In the genomic region with DNA sequence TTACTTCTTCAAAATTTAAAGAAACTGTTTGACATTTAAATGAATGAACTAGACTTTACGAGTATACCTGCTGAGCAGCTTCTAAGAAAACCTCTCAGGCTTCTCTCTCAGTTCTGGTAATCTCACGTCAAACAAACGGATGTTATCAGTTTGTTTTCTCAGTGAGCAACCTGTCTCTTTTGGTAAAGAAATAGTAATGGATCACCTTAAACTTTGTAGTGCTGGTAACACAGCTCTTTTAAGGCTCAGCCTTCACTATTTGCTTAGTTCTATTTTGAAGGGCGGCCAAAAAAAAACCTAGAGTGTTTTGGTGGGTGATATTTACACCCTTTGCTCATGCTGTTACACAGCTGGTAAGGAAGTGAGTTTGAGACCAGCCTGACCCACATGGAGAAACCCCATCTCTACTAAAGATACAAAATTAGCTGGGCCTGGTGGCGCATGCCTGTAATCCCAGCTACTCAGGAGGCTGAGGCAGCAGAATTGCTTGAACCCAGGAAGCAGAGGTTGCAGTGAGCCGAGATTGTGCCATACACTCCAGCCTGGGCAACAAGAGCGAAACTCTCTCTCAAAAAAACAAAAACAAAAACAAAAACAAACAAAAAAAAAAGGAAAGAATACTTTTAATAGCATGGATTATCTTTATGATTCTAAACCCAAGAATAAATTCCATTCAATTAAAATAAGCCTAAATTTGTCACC, we compare ENCODE assay signal across 26 cellular contexts. TPM values are rescaled to one million over a fixed set of nuclear protein-coding genes. Genes with fewer than 3 reads are reported as not detected.
A peak's percentile ranks its signal among the peaks of the same experiment; 100 is the strongest.
DNase-seq lines count a peak whose midpoint lies in the region; TF ChIP-seq lines count a peak whose summit lies in the region.
"Had no signal": no experiment of that assay in that cellular context is flagged by ENCODE, and none has a peak within 500 bp of the region (broad histone marks: within the 10 kb centered on the region; RNA-seq: fewer than 3 reads in every experiment).

No MANE protein-coding gene starts in this region.

- H3K14ac ChIP-seq in mesenchymal stem cell (ENCODE audit: low read length in 2 of 2) = no peak overlapping the region

- H2BK15ac ChIP-seq in mesenchymal stem cell (ENCODE audit: low read depth, poor library complexity, severe bottlenecking) = no peak overlapping the region

- H3K36me3 ChIP-seq in mesenchymal stem cell (ENCODE audit: control insufficient read depth in 1 of 2, insufficient read depth in 2 of 2, low read depth in 1 of 2, low read length in 2 of 2) (peaks cover 23 to 100% of the 10 kb centered on the region in 2 experiments), tibial artery (peaks cover 47 to 79% (median 75%) of the 10 kb centered on the region in 3 donors)
- H3K36me3 ChIP-seq: adrenal gland, breast epithelium, WERI-Rb-1 had no signal

- H3K4me2 ChIP-seq in mesenchymal stem cell (ENCODE audit: low read length, poor library complexity, severe bottlenecking) = peak overlapping the region; percentile 25

- H3K4me1 ChIP-seq in mesenchymal stem cell (ENCODE audit: control insufficient read depth, insufficient read depth, low read depth, low read length) (peaks cover 12% of the 10 kb centered on the region), tibial artery (peaks cover 0 to 95% (median 11%) of the 10 kb centered on the region in 4 donors)
- H3K4me1 ChIP-seq: adrenal gland, breast epithelium had no signal

- 90% methylated on average over 3 of the region's 7 CpGs for WGBS in mesenchymal stem cell

- H3K9me3 ChIP-seq in mesenchymal stem cell (ENCODE audit: control insufficient read depth, low read length) (no peaks in the 10 kb centered on the region), tibial artery (no peaks in the 10 kb centered on the region)
- H3K9me3 ChIP-seq: adrenal gland, breast epithelium had no signal

- TF ChIP-seq CTCF in LNCaP clone FGC (IDR thresholded peaks at IDR 0.05; ENCODE audit: control insufficient read depth, extremely low read depth, insufficient read depth) = no peak
- no peak for TF ChIP-seq CTCF in choroid plexus epithelial cell (conservative IDR thresholded peaks at IDR 0.05; ENCODE audit: low read depth, low read length)
- no peak for TF ChIP-seq CTCF in tibial artery (IDR thresholded peaks at IDR 0.05)

- peak overlapping the region; percentile 58 for H3K27ac ChIP-seq in mesenchymal stem cell (ENCODE audit: low read length, poor library complexity, severe bottlenecking)
- peak overlapping the region; percentile 57 to 64 for H3K27ac ChIP-seq in tibial artery
- H3K27ac ChIP-seq: adrenal gland, breast epithelium, WERI-Rb-1 had no signal

- no peak overlapping the region for H2BK120ac ChIP-seq in mesenchymal stem cell (ENCODE audit: low read depth, low read length)

- H3K9ac ChIP-seq in mesenchymal stem cell (ENCODE audit: low read length) = peak overlapping the region; percentile 83

- no peak overlapping the region for H3K23ac ChIP-seq in mesenchymal stem cell (ENCODE audit: low read length in 2 of 2)

- H3K18ac ChIP-seq in mesenchymal stem cell (ENCODE audit: low read depth in 1 of 2, low read length in 2 of 2) = no peak overlapping the region

- no peak overlapping the region for H2AK5ac ChIP-seq in mesenchymal stem cell (ENCODE audit: low read length, severe bottlenecking)

- H3K4ac ChIP-seq in mesenchymal stem cell (ENCODE audit: low read depth in 1 of 2, low read length in 2 of 2) = no peak overlapping the region

- H2BK5ac ChIP-seq in mesenchymal stem cell (ENCODE audit: low read depth, low read length, poor library complexity, severe bottlenecking) = no peak overlapping the region

- no peak overlapping the region for H4K8ac ChIP-seq in mesenchymal stem cell (ENCODE audit: low read length)

- DNase-seq in LNCaP clone FGC (ENCODE audit: low read depth) = peak; percentile 53
- DNase-seq in choroid plexus epithelial cell (ENCODE audit: low read depth) = peak; percentile 44
- DNase-seq in mesenchymal stem cell = no peak
- DNase-seq in tibial artery = no peak
- no peak for DNase-seq in D341Med (ENCODE audit: low spot score)
- no peak for DNase-seq in H4 (ENCODE audit: low spot score)
- no peak for DNase-seq in GOT3 (lab: John Stamatoyannopoulos, UW)
- DNase-seq: activated CD4-positive, alpha-beta T cell treated with anti-CD3 and anti-CD28 coated beads, Interleukin-2, amount 10 ng/mL, durations not matched to agents 24 days and 14 days; activated naive CD4-positive, alpha-beta T cell; activated T-cell treated with anti-CD3 and anti-CD28 coated beads, Interleukin-2, amount 50 U/mL, for 48 hours; adrenal gland; cortex of kidney; DMS79; H7; kidney glomerular epithelial cell; naive B cell; NCI-H1092; NCI-H187 treated with DMSO at 0.1 percent for 48 hours; NCI-H2227 treated with DMSO at 0.1 percent for 48 hours; nucleus accumbens; retina; stimulated activated CD4-positive, alpha-beta T cell treated with anti-CD3 and anti-CD28 coated beads, Interleukin-12 subunit alpha, Interleukin-12 subunit beta, amount 100 ng/mL, for 4 hours; stimulated activated CD4-positive, alpha-beta T cell treated with anti-CD3 and anti-CD28 coated beads, Interleukin-4, amount 100 ng/mL, for 24 hours; stimulated activated naive CD4-positive, alpha-beta T cell; WERI-Rb-1 had no signal

- H4K91ac ChIP-seq in mesenchymal stem cell (ENCODE audit: low read length) = no peak overlapping the region

- no peak overlapping the region for H3K4me3 ChIP-seq in LNCaP clone FGC (ENCODE audit: low read depth, low read length)
- H3K4me3 ChIP-seq in choroid plexus epithelial cell (ENCODE audit: low read depth, low read length) = peak overlapping the region; percentile 40
- H3K4me3 ChIP-seq in mesenchymal stem cell (ENCODE audit: insufficient read depth in 1 of 2, low read depth in 1 of 2, low read length in 2 of 2) = peak overlapping the region in 1 of 2 experiments; percentile 44
- no peak overlapping the region for H3K4me3 ChIP-seq in tibial artery
- H3K4me3 ChIP-seq: adrenal gland, breast epithelium had no signal

- H3K79me1 ChIP-seq in mesenchymal stem cell (replicated peaks; ENCODE audit: low read length, poor library complexity, severe bottlenecking) = peaks cover 1% of the 10 kb centered on the region

- H2AFZ ChIP-seq in mesenchymal stem cell (ENCODE audit: low read depth, low read length) = no peak overlapping the region

- H2BK12ac ChIP-seq in mesenchymal stem cell (ENCODE audit: low read length in 2 of 2) = no peak overlapping the region

- H3K27me3 ChIP-seq in mesenchymal stem cell (ENCODE audit: control insufficient read depth in 1 of 2, insufficient read depth in 1 of 2, low read length in 2 of 2) (no peaks in the 10 kb centered on the region), tibial artery (no peaks in the 10 kb centered on the region)
- H3K27me3 ChIP-seq: adrenal gland, breast epithelium had no signal

- intact Hi-C loops in tibial artery (cut with DNase I; ENCODE audit: low total_unique reads) = no loop called here

RNA-seq across cellular contexts. Expression of gene FN1, which starts 15.9 kb away (rescaled TPM):
- polyA plus RNA-seq in mesenchymal stem cell (2013, experiment 1 of 2) = 1,493 TPM
- polyA plus RNA-seq in mesenchymal stem cell (2013, experiment 2 of 2) = 1,327 TPM
- 246 and 270 TPM in 2 replicates for total RNA-seq in H4 (2014; rRNA removed; shearing (Covaris generic))

Comparison
In these comparisons a context has a peak if more than half of its experiments do, and no peak if none do; other contexts are left out.
1. DNase-seq: peak in LNCaP clone FGC (single experiment) and choroid plexus epithelial cell (single experiment); none in mesenchymal stem cell (single experiment), tibial artery (0 of 2), D341Med (single experiment), H4 (single experiment) and GOT3 (single experiment).